ENCODE assay signal across 22 cellular contexts in genomic region chr20:51893723-51894122, GRCh38.
"Had no signal": no experiment of that assay in that cellular context is flagged by ENCODE, and none has a peak within 500 bp of the region (broad histone marks: within the 10 kb centered on the region; RNA-seq: fewer than 3 reads in every experiment).

No MANE protein-coding gene starts in this region.

- H3K9ac ChIP-seq: SK-N-SH had no signal

- H3K27ac ChIP-seq: HL-60, RWPE1 had no signal

- H3K36me3 ChIP-seq: MG63 had no signal

- H3K27me3 ChIP-seq: MG63 had no signal

- DNase-seq: IMR-90, Karpas-422, KG1, NCI-H1092, NCI-H1436, NCI-H187, NCI-H2029, NCI-H2081 treated with DMSO at 0.1 percent for 48 hours, NCI-H2171, NCI-H226, NCI-H446, NCI-H510A, NCI-H524 treated with DMSO at 0.1 percent for 48 hours, NCI-H69, NCI-H774, SHP77, SK-N-SH, SW 1271 had no signal

- H3K4me2 ChIP-seq: SK-N-SH had no signal

- H3K9me3 ChIP-seq: MG63, SK-N-SH had no signal

- H3K4me3 ChIP-seq: MG63 had no signal

- FAIRE-seq: RCC 7860 had no signal
